23 cellular contexts compared by ENCODE assay signal in genomic region chr4:114178392-114178791, GRCh38.
"Had no signal": no experiment of that assay in that cellular context is flagged by ENCODE, and none has a peak within 500 bp of the region (broad histone marks: within the 10 kb centered on the region; RNA-seq: fewer than 3 reads in every experiment).

No MANE protein-coding gene starts in this region.

- H3K4me1 ChIP-seq: breast epithelium, esophagus squamous epithelium, right lobe of liver, testis had no signal

- DNase-seq: activated CD4-positive, alpha-beta T cell treated with anti-CD3 and anti-CD28 coated beads, Interleukin-2, amount 10 ng/mL, durations not matched to agents 7 days and 5 days; activated CD8-positive, alpha-beta T cell treated with anti-CD3 and anti-CD28 coated beads, Interleukin-2, amount 10 ng/mL, durations not matched to agents 7 days and 5 days; activated naive CD4-positive, alpha-beta T cell treated with anti-CD3 and anti-CD28 coated beads, Interleukin-2, amount 10 ng/mL, durations not matched to agents 7 days and 5 days; activated naive CD8-positive, alpha-beta T cell treated with anti-CD3 and anti-CD28 coated beads, Interleukin-2, amount 50 U/mL, for 24 hours; activated T-cell treated with anti-CD3 and anti-CD28 coated beads, Interleukin-2, amount 50 U/mL, for 24 hours; anterior cingulate cortex; cerebellar nuclear complex; cortex of kidney; effector CD4-positive, alpha-beta T cell; esophagus squamous epithelium; foreskin fibroblast; hypothalamus; mesenchymal stem cell; mucosa of descending colon; naive thymus-derived CD4-positive, alpha-beta T cell; ovary; right lobe of liver; stimulated activated CD4-positive, alpha-beta T cell treated with anti-CD3 and anti-CD28 coated beads, Interleukin-4, amount 100 ng/mL, for 24 hours; T-helper 1 cell; T-helper 9 cell; testis had no signal

- H3K27me3 ChIP-seq: breast epithelium, esophagus squamous epithelium, ovary, right lobe of liver, testis had no signal

- H3K36me3 ChIP-seq: breast epithelium, esophagus squamous epithelium, ovary, right lobe of liver had no signal

- ATAC-seq: activated CD8-positive, alpha-beta T cell treated with anti-CD3 and anti-CD28 coated beads, Interleukin-2, amount 10 ng/mL, durations not matched to agents 7 days and 5 days; activated naive CD8-positive, alpha-beta T cell treated with anti-CD3 and anti-CD28 coated beads, Interleukin-2, amount 50 U/mL, for 24 hours; mucosa of descending colon; naive thymus-derived CD4-positive, alpha-beta T cell; right lobe of liver; stimulated activated memory B cell treated with anti-CD40 and anti-IgM and Interleukin-4, amounts not matched to agents 10 μg/mL and 1 μg/mL and 100 μg/mL, for 72 hours had no signal

- H3K4me3 ChIP-seq: breast epithelium, esophagus squamous epithelium, mucosa of descending colon, ovary, right lobe of liver, testis had no signal

- H3K9me3 ChIP-seq: esophagus squamous epithelium, mucosa of descending colon, right lobe of liver, testis had no signal

- H3K27ac ChIP-seq: breast epithelium, esophagus squamous epithelium, ovary, right lobe of liver, testis had no signal
